In the genomic region with DNA sequence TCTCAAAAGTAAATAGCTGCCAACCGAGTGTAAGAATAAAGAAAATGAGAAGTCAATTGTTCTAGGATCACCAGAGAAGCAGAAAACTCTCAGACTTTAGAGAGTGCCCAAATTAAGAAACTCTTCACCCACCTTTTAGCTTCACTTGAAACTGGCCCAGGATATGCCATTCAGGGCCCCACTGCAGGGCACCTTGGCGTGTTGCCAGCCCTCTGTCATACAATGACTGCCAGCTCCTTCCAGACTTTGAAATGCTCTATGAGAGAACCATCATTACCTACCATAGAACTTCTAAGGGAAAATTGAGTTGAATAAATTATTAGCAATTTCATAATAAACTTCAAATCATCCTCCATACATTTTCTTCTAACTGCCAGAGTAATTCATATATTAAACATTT, we compare ENCODE assay signal across 23 cellular contexts.
DNase-seq lines count a peak whose midpoint lies in the region; ATAC-seq and TF ChIP-seq lines count a peak whose summit lies in the region.
"Had no signal": no experiment of that assay in that cellular context is flagged by ENCODE, and none has a peak within 500 bp of the region (broad histone marks: within the 10 kb centered on the region; RNA-seq: fewer than 3 reads in every experiment).

No MANE protein-coding gene starts in this region.

- H3K27ac Mint-ChIP-seq in progenitor cell of endocrine pancreas: no peak overlapping the region
- H3K27ac Mint-ChIP-seq: activated T-helper 2 cell treated with anti-CD3 and anti-CD28 coated beads, Interferon-gamma antibody, Interleukin-2, Interleukin-4, amounts not matched to agents 10 μg/mL and 5 μg/mL and 100 μg/mL, durations not matched to agents 14 hours and 24 hours and 36 hours; GM23338; naive thymus-derived CD8-positive, alpha-beta T cell had no signal

- no peaks in the 10 kb centered on the region for H3K36me3 ChIP-seq in right atrium auricular region
- no peaks in the 10 kb centered on the region for H3K36me3 ChIP-seq in tibial artery
- H3K36me3 ChIP-seq in gastroesophageal sphincter: no peaks in the 10 kb centered on the region
- H3K36me3 ChIP-seq: esophagus squamous epithelium, ovary, sigmoid colon, suprapubic skin had no signal

- H3K4me3 ChIP-seq in right atrium auricular region (no peak overlapping the region), tibial artery (no peak overlapping the region), gastroesophageal sphincter (no peak overlapping the region)
- H3K4me3 ChIP-seq: body of pancreas, esophagus squamous epithelium, GM23338, ovary, sigmoid colon, suprapubic skin had no signal

- H3K27me3 ChIP-seq in right atrium auricular region: no peaks in the 10 kb centered on the region
- no peaks in the 10 kb centered on the region for H3K27me3 ChIP-seq in tibial artery
- H3K27me3 ChIP-seq in gastroesophageal sphincter: no peaks in the 10 kb centered on the region
- H3K27me3 ChIP-seq: body of pancreas, esophagus squamous epithelium, ovary, sigmoid colon, suprapubic skin had no signal

- no peaks in the 10 kb centered on the region for H3K9me3 ChIP-seq in right atrium auricular region
- H3K9me3 ChIP-seq in tibial artery: no peaks in the 10 kb centered on the region
- no peaks in the 10 kb centered on the region for H3K9me3 ChIP-seq in gastroesophageal sphincter
- H3K9me3 ChIP-seq: body of pancreas, esophagus squamous epithelium, ovary, sigmoid colon, suprapubic skin had no signal

- intact Hi-C loops in Right ventricle myocardium inferior (cut with DNase I) (no loop called here), tibial artery (cut with DNase I; ENCODE audit: low total_unique reads) (no loop called here)

- H3K36me3 Mint-ChIP-seq in progenitor cell of endocrine pancreas (ENCODE audit: insufficient read depth): no peaks in the 10 kb centered on the region
- H3K36me3 Mint-ChIP-seq: naive thymus-derived CD8-positive, alpha-beta T cell had no signal

- WGBS in gastroesophageal sphincter (ENCODE audit: low coverage in 1 of 2), 2 donors: 17 to 51% methylated on average over 1 to 2 of the region's 2 CpGs

- no peak overlapping the region for H3K27ac ChIP-seq in right atrium auricular region
- peak overlapping the region; percentile 21 to 39 for H3K27ac ChIP-seq in tibial artery
- H3K27ac ChIP-seq in gastroesophageal sphincter: no peak overlapping the region
- H3K27ac ChIP-seq: body of pancreas, ovary, sigmoid colon, suprapubic skin had no signal

- H3K4me3 Mint-ChIP-seq in progenitor cell of endocrine pancreas (ENCODE audit: low read depth): no peak overlapping the region
- H3K4me3 Mint-ChIP-seq: GM23338; naive thymus-derived CD8-positive, alpha-beta T cell had no signal

- H3K4me1 Mint-ChIP-seq in progenitor cell of endocrine pancreas (ENCODE audit: low read depth): no peaks in the 10 kb centered on the region
- H3K4me1 Mint-ChIP-seq: GM23338; naive thymus-derived CD8-positive, alpha-beta T cell had no signal

- TF ChIP-seq CTCF in right atrium auricular region (IDR thresholded peaks at IDR 0.05) (no peak), tibial artery (IDR thresholded peaks at IDR 0.05) (no peak), gastroesophageal sphincter (IDR thresholded peaks at IDR 0.05) (no peak), progenitor cell of endocrine pancreas (IDR thresholded peaks at IDR 0.05; ENCODE audit: unreplicated experiment) (no peak)

- DNase-seq in Right ventricle myocardium inferior (ENCODE audit: missing footprints) (peak; percentile 57), right atrium auricular region (ENCODE audit: low spot score) (no peak), NCI-H146 treated with DMSO at 0.1 percent for 48 hours (lab: John Stamatoyannopoulos, UW; ENCODE audit: unreplicated experiment) (peak; percentile 34), UCSD-AML1 (lab: John Stamatoyannopoulos, UW; ENCODE audit: unreplicated experiment) (peak; percentile 5), tibial artery (peak in 1 of 2 donors; percentile 25), progenitor cell of endocrine pancreas (ENCODE audit: low spot score, unreplicated experiment) (no peak), hippocampal formation (lab: John Stamatoyannopoulos, UW) (no peak)
- DNase-seq: activated CD4-positive, alpha-beta T cell treated with anti-CD3 and anti-CD28 coated beads for 4 hours; activated CD8-positive, alpha-beta memory T cell treated with anti-CD3 and anti-CD28 coated beads, Interleukin-2, amount 50 U/mL, for 4 hours; DMS79; esophagus squamous epithelium; KG1; kidney glomerular epithelial cell; mesendoderm; naive thymus-derived CD8-positive, alpha-beta T cell; NCI-H2171 treated with DMSO at 0.1 percent for 48 hours; ovary; sigmoid colon had no signal

- H3K4me1 ChIP-seq in right atrium auricular region (peaks cover 0 to 13% of the 10 kb centered on the region in 2 donors), tibial artery (peaks cover 0 to 35% (median 21%) of the 10 kb centered on the region in 4 donors), gastroesophageal sphincter (peaks cover 3 to 24% (median 10%) of the 10 kb centered on the region in 3 donors)

- no peaks in the 10 kb centered on the region for H3K27me3 Mint-ChIP-seq in progenitor cell of endocrine pancreas

- TF ChIP-seq EP300 in gastroesophageal sphincter (IDR thresholded peaks at IDR 0.05): no peak

- no peaks in the 10 kb centered on the region for H3K9me3 Mint-ChIP-seq in progenitor cell of endocrine pancreas (ENCODE audit: low read depth)
- H3K9me3 Mint-ChIP-seq: activated T-helper 2 cell treated with anti-CD3 and anti-CD28 coated beads, Interferon-gamma antibody, Interleukin-2, Interleukin-4, amounts not matched to agents 10 μg/mL and 5 μg/mL and 100 μg/mL, durations not matched to agents 14 hours and 24 hours and 36 hours; GM23338; naive thymus-derived CD8-positive, alpha-beta T cell had no signal

- ATAC-seq in Right ventricle myocardium inferior (no peak), gastroesophageal sphincter (no peak)
- ATAC-seq: body of pancreas; GM23338; naive thymus-derived CD8-positive, alpha-beta T cell had no signal

- TF ChIP-seq POLR2A in gastroesophageal sphincter (IDR thresholded peaks at IDR 0.05): no peak

Comparison
In these comparisons a context has a peak if more than half of its experiments do, and no peak if none do; other contexts are left out.
1. DNase-seq: peak in Right ventricle myocardium inferior (single experiment), NCI-H146 treated with DMSO at 0.1 percent for 48 hours (single experiment) and UCSD-AML1 (single experiment); none in right atrium auricular region (single experiment), progenitor cell of endocrine pancreas (single experiment) and hippocampal formation (0 of 2).
2. H3K27ac ChIP-seq: peak in tibial artery (2 of 2); none in right atrium auricular region (0 of 2) and gastroesophageal sphincter (0 of 4).